In the genomic region with DNA sequence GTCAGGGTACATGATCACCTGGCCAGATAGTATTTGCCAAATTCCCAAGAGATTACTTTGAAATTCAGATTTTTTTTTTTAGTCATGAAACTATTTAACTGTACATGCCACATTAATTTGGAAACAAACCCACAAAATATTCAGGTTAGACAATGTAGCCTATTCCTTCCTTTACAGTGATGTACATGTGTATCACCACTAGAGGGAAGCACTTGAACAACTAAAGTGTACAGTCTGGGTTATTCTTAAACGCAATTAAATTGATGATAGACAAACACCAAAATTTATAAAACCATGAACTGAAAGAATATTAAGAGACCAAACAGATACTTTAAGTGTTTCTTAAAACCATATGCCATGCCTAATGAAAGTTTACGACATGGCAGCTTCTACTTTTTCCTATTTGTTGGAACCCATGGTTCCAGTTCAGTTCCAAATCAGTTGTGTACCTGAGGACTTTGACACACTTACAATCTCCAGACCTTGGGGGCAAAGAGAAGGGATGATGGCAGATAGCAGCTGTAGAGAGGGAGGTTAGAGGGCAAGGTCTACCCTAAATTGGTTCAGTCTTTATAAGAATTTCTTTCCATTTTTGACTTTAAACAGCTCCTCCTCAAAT, we compare ENCODE assay signal across 8 cellular contexts. TPM values are rescaled to one million over a fixed set of nuclear protein-coding genes. Genes with fewer than 3 reads are reported as not detected.
DNase-seq lines count a peak whose midpoint lies in the region; ATAC-seq and TF ChIP-seq lines count a peak whose summit lies in the region.

No MANE protein-coding gene starts in this region.

- CTCF ChIA-PET in WTC11 (lab: Charles Lee), result interaction anchor here (0.6 to 1.0 kb wide), 3 partner anchors 186 to 593 kb away, joined by 3 to 4 read pairs (median 3); no protein-coding TSS in a partner anchor

- H3K27me3 Mint-ChIP-seq in WTC11 (ENCODE audit: low read depth) (no peaks in the 10 kb centered on the region), glutamatergic neuron (ENCODE audit: unreplicated experiment) (peaks cover 3% of the 10 kb centered on the region)

- peaks cover 62% of the 10 kb centered on the region for H3K27me3 ChIP-seq in BE2C
- no peaks in the 10 kb centered on the region for H3K27me3 ChIP-seq in sigmoid colon

- H3K27ac Mint-ChIP-seq in WTC11 (no peak overlapping the region), glutamatergic neuron (ENCODE audit: unreplicated experiment) (no peak overlapping the region)

- H3K4me1 Mint-ChIP-seq in WTC11 (peaks cover 17% of the 10 kb centered on the region), glutamatergic neuron (ENCODE audit: low read depth, unreplicated experiment) (peaks cover 29% of the 10 kb centered on the region)

- DNase-seq in BE2C, result no peak
- DNase-seq in NCI-H1417 (lab: John Stamatoyannopoulos, UW), result peak; percentile 32 to 75 (median 66)
- DNase-seq in WTC11 (ENCODE audit: low spot score), result no peak
- DNase-seq in glutamatergic neuron, result no peak
- no peak for DNase-seq in sigmoid colon
- DNase-seq in NCI-H128 (lab: John Stamatoyannopoulos, UW; ENCODE audit: unreplicated experiment), result no peak

- H3K4me3 Mint-ChIP-seq in WTC11 (no peak overlapping the region), glutamatergic neuron (ENCODE audit: unreplicated experiment) (no peak overlapping the region)

- H3K4me1 ChIP-seq in BE2C, result no peaks in the 10 kb centered on the region
- H3K4me1 ChIP-seq in sigmoid colon, result no peaks in the 10 kb centered on the region

- WGBS in sigmoid colon, 2 donors, result 13 to 22% methylated on average over 2 of the region's 2 CpGs

- H3K9me3 ChIP-seq in BE2C (no peaks in the 10 kb centered on the region), sigmoid colon (no peaks in the 10 kb centered on the region)

- no peak overlapping the region for H3K4me3 ChIP-seq in BE2C (ENCODE audit: low read depth, low read length)
- H3K4me3 ChIP-seq in sigmoid colon, result no peak overlapping the region

- H3K36me3 ChIP-seq in BE2C, result no peaks in the 10 kb centered on the region
- H3K36me3 ChIP-seq in sigmoid colon, result no peaks in the 10 kb centered on the region

- POLR2A ChIA-PET in WTC11 (lab: Charles Lee), result no interaction called here

- no peak overlapping the region for H3K27ac ChIP-seq in sigmoid colon

- no peaks in the 10 kb centered on the region for H3K36me3 Mint-ChIP-seq in WTC11
- H3K36me3 Mint-ChIP-seq in glutamatergic neuron (ENCODE audit: unreplicated experiment), result no peaks in the 10 kb centered on the region

- intact Hi-C loops in sigmoid colon (cut with DNase I), result loop anchor here (5.0 kb wide), 1 partner anchor 575 kb away; no protein-coding TSS in a partner anchor

- TF ChIP-seq EP300 in sigmoid colon (IDR thresholded peaks at IDR 0.05), result no peak

- TF ChIP-seq CTCF in BE2C (IDR thresholded peaks at IDR 0.05; ENCODE audit: low read depth, low read length) (peak; percentile 66), WTC11 (IDR thresholded peaks at IDR 0.05) (peak; percentile 65), glutamatergic neuron (IDR thresholded peaks at IDR 0.05; ENCODE audit: partially characterized antibody, unreplicated experiment) (peak; percentile 89), sigmoid colon (IDR thresholded peaks at IDR 0.05) (peak in 3 of 4 experiments; percentile 59 to 78 (median 60))

- no peaks in the 10 kb centered on the region for H3K9me3 Mint-ChIP-seq in WTC11
- H3K9me3 Mint-ChIP-seq in glutamatergic neuron (ENCODE audit: unreplicated experiment), result peaks cover 6% of the 10 kb centered on the region

- ATAC-seq in GM18508 (IDR thresholded peaks at IDR 0.05; ENCODE audit: insufficient read depth, unreplicated experiment) (peak; percentile 74), HG02852 (IDR thresholded peaks at IDR 0.05; ENCODE audit: unreplicated experiment) (peak; percentile 73), WTC11 (peak; percentile 83)

- TF ChIP-seq POLR2A in sigmoid colon (IDR thresholded peaks at IDR 0.05), result no peak

TF ChIP-seq in WTC11, 78 proteins besides CTCF, POLR2A, EP300 and RAD21:
- TF ChIP-seq ZNF232 (CRISPR knock-in tag; IDR thresholded peaks at IDR 0.05) (no peak), NR3C1 (CRISPR knock-in tag; conservative IDR thresholded peaks at IDR 0.05; ENCODE audit: low read depth) (no peak), GRHL2 (CRISPR knock-in tag; IDR thresholded peaks at IDR 0.05; ENCODE audit: insufficient replicate concordance, severe bottlenecking) (no peak), ZNF219 (CRISPR knock-in tag; IDR thresholded peaks at IDR 0.05; ENCODE audit: borderline replicate concordance) (no peak), OVOL2 (CRISPR knock-in tag; IDR thresholded peaks at IDR 0.05; ENCODE audit: borderline replicate concordance) (no peak), TEAD4 (CRISPR knock-in tag; IDR thresholded peaks at IDR 0.05) (no peak), CREM (CRISPR knock-in tag; IDR thresholded peaks at IDR 0.05) (no peak), NR2C2 (CRISPR knock-in tag; IDR thresholded peaks at IDR 0.05) (no peak), ESRRA (CRISPR knock-in tag; IDR thresholded peaks at IDR 0.05; ENCODE audit: borderline replicate concordance) (no peak)
- TF ChIP-seq, protein P1, sequence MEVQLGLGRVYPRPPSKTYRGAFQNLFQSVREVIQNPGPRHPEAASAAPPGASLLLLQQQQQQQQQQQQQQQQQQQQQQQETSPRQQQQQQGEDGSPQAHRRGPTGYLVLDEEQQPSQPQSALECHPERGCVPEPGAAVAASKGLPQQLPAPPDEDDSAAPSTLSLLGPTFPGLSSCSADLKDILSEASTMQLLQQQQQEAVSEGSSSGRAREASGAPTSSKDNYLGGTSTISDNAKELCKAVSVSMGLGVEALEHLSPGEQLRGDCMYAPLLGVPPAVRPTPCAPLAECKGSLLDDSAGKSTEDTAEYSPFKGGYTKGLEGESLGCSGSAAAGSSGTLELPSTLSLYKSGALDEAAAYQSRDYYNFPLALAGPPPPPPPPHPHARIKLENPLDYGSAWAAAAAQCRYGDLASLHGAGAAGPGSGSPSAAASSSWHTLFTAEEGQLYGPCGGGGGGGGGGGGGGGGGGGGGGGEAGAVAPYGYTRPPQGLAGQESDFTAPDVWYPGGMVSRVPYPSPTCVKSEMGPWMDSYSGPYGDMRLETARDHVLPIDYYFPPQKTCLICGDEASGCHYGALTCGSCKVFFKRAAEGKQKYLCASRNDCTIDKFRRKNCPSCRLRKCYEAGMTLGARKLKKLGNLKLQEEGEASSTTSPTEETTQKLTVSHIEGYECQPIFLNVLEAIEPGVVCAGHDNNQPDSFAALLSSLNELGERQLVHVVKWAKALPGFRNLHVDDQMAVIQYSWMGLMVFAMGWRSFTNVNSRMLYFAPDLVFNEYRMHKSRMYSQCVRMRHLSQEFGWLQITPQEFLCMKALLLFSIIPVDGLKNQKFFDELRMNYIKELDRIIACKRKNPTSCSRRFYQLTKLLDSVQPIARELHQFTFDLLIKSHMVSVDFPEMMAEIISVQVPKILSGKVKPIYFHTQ (CRISPR knock-in tag; IDR thresholded peaks at IDR 0.05), result no peak
- TF ChIP-seq, protein P2, sequence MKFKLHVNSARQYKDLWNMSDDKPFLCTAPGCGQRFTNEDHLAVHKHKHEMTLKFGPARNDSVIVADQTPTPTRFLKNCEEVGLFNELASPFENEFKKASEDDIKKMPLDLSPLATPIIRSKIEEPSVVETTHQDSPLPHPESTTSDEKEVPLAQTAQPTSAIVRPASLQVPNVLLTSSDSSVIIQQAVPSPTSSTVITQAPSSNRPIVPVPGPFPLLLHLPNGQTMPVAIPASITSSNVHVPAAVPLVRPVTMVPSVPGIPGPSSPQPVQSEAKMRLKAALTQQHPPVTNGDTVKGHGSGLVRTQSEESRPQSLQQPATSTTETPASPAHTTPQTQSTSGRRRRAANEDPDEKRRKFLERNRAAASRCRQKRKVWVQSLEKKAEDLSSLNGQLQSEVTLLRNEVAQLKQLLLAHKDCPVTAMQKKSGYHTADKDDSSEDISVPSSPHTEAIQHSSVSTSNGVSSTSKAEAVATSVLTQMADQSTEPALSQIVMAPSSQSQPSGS (CRISPR knock-in tag; IDR thresholded peaks at IDR 0.05; ENCODE audit: borderline replicate concordance, low read depth), result no peak
- TF ChIP-seq, protein P3, sequence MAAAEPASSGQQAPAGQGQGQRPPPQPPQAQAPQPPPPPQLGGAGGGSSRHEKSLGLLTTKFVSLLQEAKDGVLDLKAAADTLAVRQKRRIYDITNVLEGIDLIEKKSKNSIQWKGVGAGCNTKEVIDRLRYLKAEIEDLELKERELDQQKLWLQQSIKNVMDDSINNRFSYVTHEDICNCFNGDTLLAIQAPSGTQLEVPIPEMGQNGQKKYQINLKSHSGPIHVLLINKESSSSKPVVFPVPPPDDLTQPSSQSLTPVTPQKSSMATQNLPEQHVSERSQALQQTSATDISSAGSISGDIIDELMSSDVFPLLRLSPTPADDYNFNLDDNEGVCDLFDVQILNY (CRISPR knock-in tag; IDR thresholded peaks at IDR 0.05), result no peak
TF ChIP-seq in WTC11: peak in this region for 0.

RNA-seq across cellular contexts. Expression of a gene that starts 52.8 kb away (rescaled TPM):
- polyA plus RNA-seq in BE2C (2012; ENCODE audit: insufficient read depth, insufficient read length, low read depth), result 1.3 TPM
- 0.39 TPM in 1 of 3 replicates, not detected in the others for total RNA-seq in WTC11 (2021)
- 0.47 TPM for total RNA-seq in glutamatergic neuron (ENCODE audit: unreplicated experiment)
- 1 to 10 TPM; 1.1 to 4.5 (median 2.9) TPM for total RNA-seq in sigmoid colon
- 10 to 100 TPM in 1 of 3 donors, 1 to 10 TPM in 2; 1.8 to 11.5 (median 3.7) TPM for polyA plus RNA-seq in sigmoid colon

Comparison
In these comparisons a context has a peak if more than half of its experiments do, and no peak if none do; other contexts are left out.
1. DNase-seq: peak in NCI-H1417 (3 of 3); none in BE2C (single experiment), WTC11 (single experiment), glutamatergic neuron (single experiment), sigmoid colon (single experiment) and NCI-H128 (single experiment).
2. Peak in every context shown above with its lines, with median percentiles within 50 percentile points of each other: CTCF ChIP-seq and ATAC-seq.